In genomic region chr19:18291590-18292459, GRCh38 we compare ENCODE assay signal across 1 cellular context.
TF ChIP-seq lines count a peak whose summit lies in the region.

No MANE protein-coding gene starts in this region.

TF ChIP-seq in HepG2, 621 proteins besides CTCF, POLR2A, EP300 and RAD21 (continued from another document and continues in another):
- TF ChIP-seq PBX3 (CRISPR knock-in tag; IDR thresholded peaks at IDR 0.05; ENCODE audit: borderline replicate concordance) (no peak), ARID5B (CRISPR knock-in tag; IDR thresholded peaks at IDR 0.05) (peak; percentile 55; the same call in 1 of the 2 replicates), NFE2L2 (IDR thresholded peaks at IDR 0.05; ENCODE audit: low read length) (no peak), ZKSCAN1 (IDR thresholded peaks at IDR 0.05; ENCODE audit: low read length) (no peak), HDAC1 (CRISPR knock-in tag; IDR thresholded peaks at IDR 0.05) (peak; percentile 70), HINFP (CRISPR knock-in tag; IDR thresholded peaks at IDR 0.05; ENCODE audit: low read depth) (peak; percentile 61; the same call in 1 of the 2 replicates), ARID2 (CRISPR knock-in tag; IDR thresholded peaks at IDR 0.05; ENCODE audit: borderline replicate concordance) (no peak), ESRRA (CRISPR knock-in tag; IDR thresholded peaks at IDR 0.05; ENCODE audit: low read depth) (no peak), KDM1A (CRISPR knock-in tag; IDR thresholded peaks at IDR 0.05) (no peak), SSRP1 (CRISPR knock-in tag; IDR thresholded peaks at IDR 0.05) (no peak), ZBTB37 (CRISPR knock-in tag; IDR thresholded peaks at IDR 0.05) (no peak), GABPA (IDR thresholded peaks at IDR 0.05; ENCODE audit: low read depth, low read length) (peak; percentile 38), GABPA (CRISPR knock-in tag; IDR thresholded peaks at IDR 0.05; ENCODE audit: low read depth) (peak; percentile 79), ELF4 (CRISPR knock-in tag; IDR thresholded peaks at IDR 0.05; ENCODE audit: borderline replicate concordance) (no peak), ZNF205 (CRISPR knock-in tag; IDR thresholded peaks at IDR 0.05) (peak; percentile 20; the same call in 1 of the 2 replicates), ZBTB49 (CRISPR knock-in tag; IDR thresholded peaks at IDR 0.05; ENCODE audit: borderline replicate concordance) (no peak), ZSCAN5A (CRISPR knock-in tag; IDR thresholded peaks at IDR 0.05; ENCODE audit: borderline replicate concordance) (no peak), CEBPG (CRISPR knock-in tag; IDR thresholded peaks at IDR 0.05) (no peak), HMGXB3 (CRISPR knock-in tag; IDR thresholded peaks at IDR 0.05; ENCODE audit: borderline replicate concordance) (peak; percentile 62; the same call in 1 of the 2 replicates), HIC2 (CRISPR knock-in tag; IDR thresholded peaks at IDR 0.05; ENCODE audit: low read depth) (no peak), ETV5 (CRISPR knock-in tag; IDR thresholded peaks at IDR 0.05; ENCODE audit: borderline replicate concordance) (peak; percentile 33; the same call in 1 of the 2 replicates), ZNF75D (CRISPR knock-in tag; IDR thresholded peaks at IDR 0.05; ENCODE audit: borderline replicate concordance) (no peak), ZNF660 (CRISPR knock-in tag; IDR thresholded peaks at IDR 0.05; ENCODE audit: borderline replicate concordance, low read depth) (no peak), HOXA9 (CRISPR knock-in tag; IDR thresholded peaks at IDR 0.05; ENCODE audit: borderline replicate concordance) (no peak), HDAC2 (CRISPR knock-in tag; IDR thresholded peaks at IDR 0.05) (peak; percentile 39; the same call in 1 of the 2 replicates), RFX3 (CRISPR knock-in tag; IDR thresholded peaks at IDR 0.05) (no peak), RARG (CRISPR knock-in tag; IDR thresholded peaks at IDR 0.05; ENCODE audit: low read depth) (no peak), NR0B2 (CRISPR knock-in tag; IDR thresholded peaks at IDR 0.05) (no peak), THAP8 (CRISPR knock-in tag; IDR thresholded peaks at IDR 0.05; ENCODE audit: borderline replicate concordance) (no peak), MEIS2 (CRISPR knock-in tag; IDR thresholded peaks at IDR 0.05) (no peak), NFIB (CRISPR knock-in tag; IDR thresholded peaks at IDR 0.05; ENCODE audit: borderline replicate concordance) (no peak), ZNF10 (CRISPR knock-in tag; IDR thresholded peaks at IDR 0.05; ENCODE audit: borderline replicate concordance, low read depth) (no peak), JUND (CRISPR knock-in tag; IDR thresholded peaks at IDR 0.05) (no peak), ZBTB34 (CRISPR knock-in tag; IDR thresholded peaks at IDR 0.05) (no peak), RFX5 (IDR thresholded peaks at IDR 0.05; ENCODE audit: low read depth, low read length) (no peak)
